1 cellular context compared by ENCODE assay signal in the genomic region with DNA sequence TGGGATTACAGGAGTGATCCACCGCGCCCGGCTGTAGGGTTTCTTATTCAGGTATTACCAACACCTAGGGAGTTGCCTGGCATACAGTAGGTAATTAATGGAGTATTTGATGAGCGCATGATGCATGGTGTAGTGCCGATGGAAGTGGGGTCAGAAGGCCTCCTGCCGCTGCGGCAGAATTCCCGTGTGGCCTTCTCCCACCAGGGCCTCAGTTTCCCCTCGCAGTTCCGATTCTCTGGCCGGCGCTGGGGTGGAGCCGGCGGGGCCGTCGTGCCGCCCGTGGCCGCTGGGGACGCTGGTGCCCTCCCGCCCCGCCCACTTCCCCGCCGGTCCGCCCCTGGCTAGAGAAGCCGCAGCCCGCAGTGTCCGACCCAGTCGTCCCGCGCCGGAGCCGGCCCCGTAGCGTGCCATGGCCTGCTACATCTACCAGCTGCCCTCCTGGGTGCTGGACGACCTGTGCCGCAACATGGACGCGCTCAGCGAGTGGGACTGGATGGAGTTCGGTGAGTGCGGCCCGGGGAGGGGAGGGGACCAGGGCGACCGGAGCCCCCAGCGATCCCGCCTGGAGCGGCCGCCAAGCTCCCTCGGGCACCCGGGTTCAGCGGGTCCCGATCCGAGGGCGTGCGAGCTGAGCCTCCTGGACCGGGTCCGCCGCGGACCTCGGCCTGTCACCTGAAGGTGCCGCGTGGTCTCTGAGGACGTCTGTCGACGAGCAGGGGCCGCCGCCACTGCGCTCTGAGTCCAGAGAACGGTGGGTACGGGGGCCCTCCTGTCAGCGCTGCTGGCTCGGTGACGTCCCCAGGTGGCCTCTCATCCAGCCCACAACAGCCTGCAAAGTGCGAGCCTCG.
TF ChIP-seq lines count a peak whose summit lies in the region.

A gene with protein sequence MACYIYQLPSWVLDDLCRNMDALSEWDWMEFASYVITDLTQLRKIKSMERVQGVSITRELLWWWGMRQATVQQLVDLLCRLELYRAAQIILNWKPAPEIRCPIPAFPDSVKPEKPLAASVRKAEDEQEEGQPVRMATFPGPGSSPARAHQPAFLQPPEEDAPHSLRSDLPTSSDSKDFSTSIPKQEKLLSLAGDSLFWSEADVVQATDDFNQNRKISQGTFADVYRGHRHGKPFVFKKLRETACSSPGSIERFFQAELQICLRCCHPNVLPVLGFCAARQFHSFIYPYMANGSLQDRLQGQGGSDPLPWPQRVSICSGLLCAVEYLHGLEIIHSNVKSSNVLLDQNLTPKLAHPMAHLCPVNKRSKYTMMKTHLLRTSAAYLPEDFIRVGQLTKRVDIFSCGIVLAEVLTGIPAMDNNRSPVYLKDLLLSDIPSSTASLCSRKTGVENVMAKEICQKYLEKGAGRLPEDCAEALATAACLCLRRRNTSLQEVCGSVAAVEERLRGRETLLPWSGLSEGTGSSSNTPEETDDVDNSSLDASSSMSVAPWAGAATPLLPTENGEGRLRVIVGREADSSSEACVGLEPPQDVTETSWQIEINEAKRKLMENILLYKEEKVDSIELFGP (plus strand): TSS at position 374 of the 848 bp plus-strand sequence. CDS start 36 bp downstream, at position 410.

TF ChIP-seq in H1, 55 proteins besides CTCF, POLR2A, EP300 and RAD21:
- 0 out of 2 replicates have a peak, but pooled peaks have one; percentile 76 for TF ChIP-seq RBBP5 (IDR thresholded peaks at IDR 0.05; ENCODE audit: borderline replicate concordance, low read depth, low read length)
- TF ChIP-seq EZH2 (IDR thresholded peaks at IDR 0.05; ENCODE audit: low read depth, low read length, severe bottlenecking): no peak
- TF ChIP-seq NRF1 (IDR thresholded peaks at IDR 0.05; ENCODE audit: low read depth, low read length): no peak
- no peak for TF ChIP-seq JUND (IDR thresholded peaks at IDR 0.05; ENCODE audit: low read length)
- TF ChIP-seq, protein P1, sequence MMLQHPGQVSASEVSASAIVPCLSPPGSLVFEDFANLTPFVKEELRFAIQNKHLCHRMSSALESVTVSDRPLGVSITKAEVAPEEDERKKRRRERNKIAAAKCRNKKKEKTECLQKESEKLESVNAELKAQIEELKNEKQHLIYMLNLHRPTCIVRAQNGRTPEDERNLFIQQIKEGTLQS (IDR thresholded peaks at IDR 0.05; ENCODE audit: insufficient read depth, low read depth, low read length): no peak
- TF ChIP-seq TBP (IDR thresholded peaks at IDR 0.05; ENCODE audit: low read depth, low read length): no peak
- no peak for TF ChIP-seq GABPA (IDR thresholded peaks at IDR 0.05; ENCODE audit: borderline replicate concordance, insufficient read depth, low read length)
- no peak for TF ChIP-seq GTF2F1 (IDR thresholded peaks at IDR 0.05; ENCODE audit: borderline replicate concordance, low read depth, low read length)
- TF ChIP-seq HDAC6 (IDR thresholded peaks at IDR 0.05; ENCODE audit: low read depth, low read length): no peak
- TF ChIP-seq BACH1 (IDR thresholded peaks at IDR 0.05; ENCODE audit: low read length): no peak
- no peak for TF ChIP-seq RXRA (IDR thresholded peaks at IDR 0.05; ENCODE audit: insufficient read depth, low read depth, low read length)
- TF ChIP-seq SIN3A (conservative IDR thresholded peaks at IDR 0.05 in 1 of 2, IDR thresholded peaks at IDR 0.05 in 1 of 2; ENCODE audit: low read depth in 1 of 2, low read length in 2 of 2): peak in 1 of 2 experiments; percentile 62; a peak in 1 of 4 replicates
- no peak for TF ChIP-seq SIRT6 (IDR thresholded peaks at IDR 0.05; ENCODE audit: low read length)
- TF ChIP-seq ASH2L (IDR thresholded peaks at IDR 0.05; ENCODE audit: low read length): peak; percentile 68
- no peak for TF ChIP-seq SP4 (IDR thresholded peaks at IDR 0.05; ENCODE audit: low read length)
- no peak for TF ChIP-seq KDM1A (IDR thresholded peaks at IDR 0.05; ENCODE audit: borderline replicate concordance, low read length)
- TF ChIP-seq, protein P2, sequence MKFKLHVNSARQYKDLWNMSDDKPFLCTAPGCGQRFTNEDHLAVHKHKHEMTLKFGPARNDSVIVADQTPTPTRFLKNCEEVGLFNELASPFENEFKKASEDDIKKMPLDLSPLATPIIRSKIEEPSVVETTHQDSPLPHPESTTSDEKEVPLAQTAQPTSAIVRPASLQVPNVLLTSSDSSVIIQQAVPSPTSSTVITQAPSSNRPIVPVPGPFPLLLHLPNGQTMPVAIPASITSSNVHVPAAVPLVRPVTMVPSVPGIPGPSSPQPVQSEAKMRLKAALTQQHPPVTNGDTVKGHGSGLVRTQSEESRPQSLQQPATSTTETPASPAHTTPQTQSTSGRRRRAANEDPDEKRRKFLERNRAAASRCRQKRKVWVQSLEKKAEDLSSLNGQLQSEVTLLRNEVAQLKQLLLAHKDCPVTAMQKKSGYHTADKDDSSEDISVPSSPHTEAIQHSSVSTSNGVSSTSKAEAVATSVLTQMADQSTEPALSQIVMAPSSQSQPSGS (IDR thresholded peaks at IDR 0.05; ENCODE audit: low read length): no peak
- TF ChIP-seq, protein P3, sequence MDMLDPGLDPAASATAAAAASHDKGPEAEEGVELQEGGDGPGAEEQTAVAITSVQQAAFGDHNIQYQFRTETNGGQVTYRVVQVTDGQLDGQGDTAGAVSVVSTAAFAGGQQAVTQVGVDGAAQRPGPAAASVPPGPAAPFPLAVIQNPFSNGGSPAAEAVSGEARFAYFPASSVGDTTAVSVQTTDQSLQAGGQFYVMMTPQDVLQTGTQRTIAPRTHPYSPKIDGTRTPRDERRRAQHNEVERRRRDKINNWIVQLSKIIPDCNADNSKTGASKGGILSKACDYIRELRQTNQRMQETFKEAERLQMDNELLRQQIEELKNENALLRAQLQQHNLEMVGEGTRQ (IDR thresholded peaks at IDR 0.05; ENCODE audit: low read length): no peak
- TF ChIP-seq NANOG (IDR thresholded peaks at IDR 0.05; ENCODE audit: insufficient read depth, low read depth, low read length, poor library complexity, severe bottlenecking): no peak
- no peak for TF ChIP-seq CEBPB (IDR thresholded peaks at IDR 0.05; ENCODE audit: low read depth, low read length)
- TF ChIP-seq MAFK (IDR thresholded peaks at IDR 0.05; ENCODE audit: low read depth, low read length): no peak
- TF ChIP-seq KDM4A (IDR thresholded peaks at IDR 0.05; ENCODE audit: low read depth, low read length, severe bottlenecking): peak; percentile 89
- no peak for TF ChIP-seq BRCA1 (IDR thresholded peaks at IDR 0.05; ENCODE audit: low read depth, low read length)
- TF ChIP-seq SIX5 (IDR thresholded peaks at IDR 0.05; ENCODE audit: low read depth, low read length): no peak
- peak; percentile 58 for TF ChIP-seq PHF8 (conservative IDR thresholded peaks at IDR 0.05; ENCODE audit: low read depth, low read length)
- TF ChIP-seq TCF12 (IDR thresholded peaks at IDR 0.05; ENCODE audit: low read depth, low read length): no peak
- TF ChIP-seq SAP30 (IDR thresholded peaks at IDR 0.05; ENCODE audit: insufficient read depth, insufficient replicate concordance, low read length): no peak
- TF ChIP-seq, protein P4, sequence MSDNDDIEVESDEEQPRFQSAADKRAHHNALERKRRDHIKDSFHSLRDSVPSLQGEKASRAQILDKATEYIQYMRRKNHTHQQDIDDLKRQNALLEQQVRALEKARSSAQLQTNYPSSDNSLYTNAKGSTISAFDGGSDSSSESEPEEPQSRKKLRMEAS (IDR thresholded peaks at IDR 0.05): peak; percentile 76
- no peak for TF ChIP-seq SP1 (IDR thresholded peaks at IDR 0.05; ENCODE audit: low read depth, low read length)
- no peak for TF ChIP-seq CREB1 (IDR thresholded peaks at IDR 0.05)
- TF ChIP-seq SUZ12 (IDR thresholded peaks at IDR 0.05; ENCODE audit: low read length): no peak
- TF ChIP-seq CBX8 (IDR thresholded peaks at IDR 0.05; ENCODE audit: borderline replicate concordance, low read depth, low read length): no peak
- TF ChIP-seq POU5F1 (IDR thresholded peaks at IDR 0.05; ENCODE audit: low read depth, low read length): no peak
- no peak for TF ChIP-seq RNF2 (IDR thresholded peaks at IDR 0.05; ENCODE audit: borderline replicate concordance, low read depth, low read length, missing control alignments, poor library complexity, severe bottlenecking)
- TF ChIP-seq YY1 (IDR thresholded peaks at IDR 0.05; ENCODE audit: low read depth, low read length): no peak
- no peak for TF ChIP-seq KDM5A (IDR thresholded peaks at IDR 0.05; ENCODE audit: low read length)
- TF ChIP-seq, protein P5, sequence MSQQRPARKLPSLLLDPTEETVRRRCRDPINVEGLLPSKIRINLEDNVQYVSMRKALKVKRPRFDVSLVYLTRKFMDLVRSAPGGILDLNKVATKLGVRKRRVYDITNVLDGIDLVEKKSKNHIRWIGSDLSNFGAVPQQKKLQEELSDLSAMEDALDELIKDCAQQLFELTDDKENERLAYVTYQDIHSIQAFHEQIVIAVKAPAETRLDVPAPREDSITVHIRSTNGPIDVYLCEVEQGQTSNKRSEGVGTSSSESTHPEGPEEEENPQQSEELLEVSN (IDR thresholded peaks at IDR 0.05): peak; percentile 29; the same call in 1 of the 2 replicates
- TF ChIP-seq TEAD4 (IDR thresholded peaks at IDR 0.05; ENCODE audit: low read depth, low read length): no peak
- TF ChIP-seq HDAC2 (IDR thresholded peaks at IDR 0.05; ENCODE audit: borderline replicate concordance in 1 of 2, low read depth in 2 of 2, low read length in 2 of 2): no peak; a peak in 2 of 4 replicates
- peak; percentile 29; the same call in 1 of the 2 replicates for TF ChIP-seq POLR2AphosphoS5 (IDR thresholded peaks at IDR 0.05; ENCODE audit: low read depth, low read length)
- no peak for TF ChIP-seq TAF1 (IDR thresholded peaks at IDR 0.05; ENCODE audit: low read depth, low read length)
